17 cellular contexts compared by ENCODE assay signal in the genomic region with DNA sequence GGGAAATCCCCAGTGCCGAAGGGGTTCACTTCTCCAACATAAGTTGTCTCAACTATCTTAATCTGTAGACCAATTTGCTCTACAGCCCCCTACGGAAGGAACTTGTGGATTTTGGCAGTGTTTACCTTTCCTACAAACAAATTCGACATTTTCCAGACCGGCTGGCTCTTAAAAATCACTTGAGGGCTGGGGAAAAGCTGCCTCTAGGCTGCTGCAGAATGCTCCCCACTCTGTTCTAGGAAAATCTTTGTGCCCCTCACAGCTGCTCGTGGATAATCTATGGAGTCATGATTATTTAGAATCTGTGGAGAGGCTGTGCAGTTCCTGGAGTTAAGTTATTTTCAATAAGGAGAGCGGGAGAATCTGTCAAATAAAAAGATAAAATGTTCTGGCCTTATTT.
"Had no signal": no experiment of that assay in that cellular context is flagged by ENCODE, and none has a peak within 500 bp of the region (broad histone marks: within the 10 kb centered on the region; RNA-seq: fewer than 3 reads in every experiment).

No MANE protein-coding gene starts in this region.

- H3K27ac ChIP-seq: brain microvascular endothelial cell, parathyroid adenoma had no signal

- H3K36me3 ChIP-seq: brain microvascular endothelial cell had no signal

- H3K27me3 Mint-ChIP-seq: activated T-helper 17 cell treated with anti-CD3 and anti-CD28 coated beads, Interleukin-2, amount 50 U/mL, for 72 hours; stimulated activated memory B cell treated with anti-CD40 and anti-IgM and Interleukin-4, amounts not matched to agents 10 μg/mL and 1 μg/mL and 100 μg/mL, for 72 hours; type B pancreatic cell had no signal

- H3K4me1 Mint-ChIP-seq: activated T-helper 17 cell treated with anti-CD3 and anti-CD28 coated beads, Interleukin-2, amount 50 U/mL, for 72 hours; stimulated activated memory B cell treated with anti-CD40 and anti-IgM and Interleukin-4, amounts not matched to agents 10 μg/mL and 1 μg/mL and 100 μg/mL, for 72 hours had no signal

- H3K27me3 ChIP-seq: brain microvascular endothelial cell had no signal

- H3K9ac ChIP-seq: parathyroid adenoma had no signal

- H3K36me3 Mint-ChIP-seq: mesothelial cell of epicardium; stimulated activated memory B cell treated with anti-CD40 and anti-IgM and Interleukin-4, amounts not matched to agents 10 μg/mL and 1 μg/mL and 100 μg/mL, for 72 hours; type B pancreatic cell had no signal

- H3K4me3 Mint-ChIP-seq: activated naive CD4-positive, alpha-beta T cell treated with anti-CD3 and anti-CD28 coated beads for 36 hours; activated T-helper 17 cell treated with anti-CD3 and anti-CD28 coated beads, Interleukin-2, amount 50 U/mL, for 72 hours; mesothelial cell of epicardium; stimulated activated memory B cell treated with anti-CD40 and anti-IgM and Interleukin-4, amounts not matched to agents 10 μg/mL and 1 μg/mL and 100 μg/mL, for 72 hours; type B pancreatic cell had no signal

- ATAC-seq: activated T-helper 17 cell treated with anti-CD3 and anti-CD28 coated beads, Interleukin-2, amount 50 U/mL, for 72 hours; esophagus mucosa; left ventricle myocardium superior; stimulated activated memory B cell treated with anti-CD40 and anti-IgM and Interleukin-4, amounts not matched to agents 10 μg/mL and 1 μg/mL and 100 μg/mL, for 72 hours had no signal

- H3K27ac Mint-ChIP-seq: activated naive CD4-positive, alpha-beta T cell treated with anti-CD3 and anti-CD28 coated beads for 36 hours; activated T-helper 17 cell treated with anti-CD3 and anti-CD28 coated beads, Interleukin-2, amount 50 U/mL, for 72 hours; mesothelial cell of epicardium; stimulated activated memory B cell treated with anti-CD40 and anti-IgM and Interleukin-4, amounts not matched to agents 10 μg/mL and 1 μg/mL and 100 μg/mL, for 72 hours; type B pancreatic cell had no signal

- H3K9me3 Mint-ChIP-seq: mesothelial cell of epicardium, type B pancreatic cell had no signal

- H3K4me1 ChIP-seq: parathyroid adenoma had no signal

- H2AFZ ChIP-seq: parathyroid adenoma had no signal

- FAIRE-seq: keratinocyte had no signal

- H3K79me2 ChIP-seq: parathyroid adenoma had no signal

- DNase-seq: activated CD4-positive, alpha-beta T cell treated with anti-CD3 and anti-CD28 coated beads, Interleukin-2, amount 50 U/mL, for 1 hour; activated CD4-positive, CD25-positive, alpha-beta regulatory T cell; activated naive CD4-positive, alpha-beta T cell treated with anti-CD3 and anti-CD28 coated beads for 36 hours; activated T-cell treated with anti-CD3 and anti-CD28 coated beads for 4 hours; brain microvascular endothelial cell; cerebellar nuclear complex; head of caudate nucleus; left ventricle myocardium superior; substantia nigra; T-helper 2 cell had no signal
